ENCODE assay signal across 9 cellular contexts in genomic region chr4:40254961-40255721, GRCh38. TPM values are rescaled to one million over a fixed set of nuclear protein-coding genes. Genes with fewer than 3 reads are reported as not detected.
A peak's percentile ranks its signal among the peaks of the same experiment; 100 is the strongest.
DNase-seq lines count a peak whose midpoint lies in the region; ATAC-seq and TF ChIP-seq lines count a peak whose summit lies in the region.
"Had no signal": no experiment of that assay in that cellular context is flagged by ENCODE, and none has a peak within 500 bp of the region (broad histone marks: within the 10 kb centered on the region; RNA-seq: fewer than 3 reads in every experiment).

No MANE protein-coding gene starts in this region.

- H3K4me1 ChIP-seq in vagina = peaks cover 23% of the 10 kb centered on the region

- no peaks in the 10 kb centered on the region for H3K27me3 Mint-ChIP-seq in activated T-cell treated with anti-CD3 and anti-CD28 coated beads, Interleukin-2, amount 50 U/mL, for 24 hours

- ATAC-seq in GM18502 (IDR thresholded peaks at IDR 0.05; ENCODE audit: poor library complexity, unreplicated experiment) (no peak), GM21528 (IDR thresholded peaks at IDR 0.05; ENCODE audit: low FRiP score, unreplicated experiment) (no peak)

- H3K27me3 ChIP-seq in vagina = no peaks in the 10 kb centered on the region

- intact Hi-C loops in vagina (cut with DNase I) = no loop called here

- H3K27ac Mint-ChIP-seq in activated T-cell treated with anti-CD3 and anti-CD28 coated beads, Interleukin-2, amount 50 U/mL, for 24 hours = peak overlapping the region; percentile 94

- peak overlapping the region; percentile 40 for H3K4me3 Mint-ChIP-seq in activated T-cell treated with anti-CD3 and anti-CD28 coated beads, Interleukin-2, amount 50 U/mL, for 24 hours

- H3K9me3 Mint-ChIP-seq in activated T-cell treated with anti-CD3 and anti-CD28 coated beads, Interleukin-2, amount 50 U/mL, for 24 hours = no peaks in the 10 kb centered on the region

- no peak overlapping the region for H3K4me3 ChIP-seq in vagina

- H3K36me3 ChIP-seq in vagina = no peaks in the 10 kb centered on the region

- H3K36me3 Mint-ChIP-seq in activated T-cell treated with anti-CD3 and anti-CD28 coated beads, Interleukin-2, amount 50 U/mL, for 24 hours (ENCODE audit: low read depth) = peaks cover 6% of the 10 kb centered on the region

- peak overlapping the region; percentile 49 for H3K27ac ChIP-seq in vagina

- no peaks in the 10 kb centered on the region for H3K9me3 ChIP-seq in vagina

- TF ChIP-seq POLR2A in vagina (IDR thresholded peaks at IDR 0.05) = no peak

- H3K4me1 Mint-ChIP-seq in activated T-cell treated with anti-CD3 and anti-CD28 coated beads, Interleukin-2, amount 50 U/mL, for 24 hours (ENCODE audit: low read depth) = peaks cover 76% of the 10 kb centered on the region

- peak; percentile 48 for DNase-seq in stimulated activated CD4-positive, alpha-beta T cell treated with anti-CD3 and anti-CD28 coated beads, Interleukin-15, amount 100 ng/mL, for 24 hours
- DNase-seq in stimulated activated CD4-positive, alpha-beta T cell treated with anti-CD3 and anti-CD28 coated beads, Interleukin-2, amount 100 ng/mL, for 24 hours = no peak
- DNase-seq in activated T-cell treated with anti-CD3 and anti-CD28 coated beads, Interleukin-2, amount 50 U/mL, for 24 hours = no peak
- DNase-seq in glomerular visceral epithelial cell (ENCODE audit: extremely low spot score) (peak; percentile 13), vagina (ENCODE audit: extremely low spot score in 2 of 2) (no peak)
- no peak for DNase-seq in NK-92 treated with Interleukin-12 subunit alpha and Interleukin-12 subunit beta, amount 100 ng/mL, for 24 hours (lab: John Stamatoyannopoulos, UW)
- DNase-seq: NCI-H526 had no signal

- TF ChIP-seq CTCF in vagina (IDR thresholded peaks at IDR 0.05) = no peak

RNA-seq across cellular contexts. Expression of gene RHOH, which starts 58.3 kb away (rescaled TPM):
- total RNA-seq in vagina = 2.9 TPM

Comparison
In these comparisons a context has a peak if more than half of its experiments do, and no peak if none do; other contexts are left out.
1. DNase-seq: peak in stimulated activated CD4-positive, alpha-beta T cell treated with anti-CD3 and anti-CD28 coated beads, Interleukin-15, amount 100 ng/mL, for 24 hours (single experiment) and glomerular visceral epithelial cell (single experiment); none in stimulated activated CD4-positive, alpha-beta T cell treated with anti-CD3 and anti-CD28 coated beads, Interleukin-2, amount 100 ng/mL, for 24 hours (0 of 2), activated T-cell treated with anti-CD3 and anti-CD28 coated beads, Interleukin-2, amount 50 U/mL, for 24 hours (single experiment), vagina (0 of 2) and NK-92 treated with Interleukin-12 subunit alpha and Interleukin-12 subunit beta, amount 100 ng/mL, for 24 hours (single experiment).